1 cellular context compared by ENCODE assay signal in the genomic region with DNA sequence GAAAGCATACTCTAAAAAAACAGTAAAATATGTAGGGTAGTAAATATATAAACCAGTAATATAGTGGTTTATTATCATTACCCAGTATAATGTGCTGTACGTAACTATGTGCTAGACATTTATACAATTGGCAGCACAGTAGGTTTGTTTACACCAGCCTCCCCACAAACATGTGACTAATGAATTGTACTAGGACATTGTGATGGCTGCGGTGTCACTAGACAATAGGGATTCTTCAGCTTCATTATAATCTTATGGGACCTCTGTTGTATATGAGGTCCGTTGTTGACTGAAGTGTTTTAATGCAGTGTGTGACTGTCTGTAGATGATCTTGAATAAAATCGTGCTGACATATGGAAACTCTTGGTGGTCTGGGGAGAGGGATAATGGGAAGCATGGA.
TF ChIP-seq lines count a peak whose summit lies in the region.

No MANE protein-coding gene starts in this region.

TF ChIP-seq in SK-N-SH treated with all-trans-retinoic acid at 6 μM for 48 hours, 23 proteins besides CTCF, POLR2A, EP300 and RAD21 (continued from another document):
- TF ChIP-seq, protein P1, sequence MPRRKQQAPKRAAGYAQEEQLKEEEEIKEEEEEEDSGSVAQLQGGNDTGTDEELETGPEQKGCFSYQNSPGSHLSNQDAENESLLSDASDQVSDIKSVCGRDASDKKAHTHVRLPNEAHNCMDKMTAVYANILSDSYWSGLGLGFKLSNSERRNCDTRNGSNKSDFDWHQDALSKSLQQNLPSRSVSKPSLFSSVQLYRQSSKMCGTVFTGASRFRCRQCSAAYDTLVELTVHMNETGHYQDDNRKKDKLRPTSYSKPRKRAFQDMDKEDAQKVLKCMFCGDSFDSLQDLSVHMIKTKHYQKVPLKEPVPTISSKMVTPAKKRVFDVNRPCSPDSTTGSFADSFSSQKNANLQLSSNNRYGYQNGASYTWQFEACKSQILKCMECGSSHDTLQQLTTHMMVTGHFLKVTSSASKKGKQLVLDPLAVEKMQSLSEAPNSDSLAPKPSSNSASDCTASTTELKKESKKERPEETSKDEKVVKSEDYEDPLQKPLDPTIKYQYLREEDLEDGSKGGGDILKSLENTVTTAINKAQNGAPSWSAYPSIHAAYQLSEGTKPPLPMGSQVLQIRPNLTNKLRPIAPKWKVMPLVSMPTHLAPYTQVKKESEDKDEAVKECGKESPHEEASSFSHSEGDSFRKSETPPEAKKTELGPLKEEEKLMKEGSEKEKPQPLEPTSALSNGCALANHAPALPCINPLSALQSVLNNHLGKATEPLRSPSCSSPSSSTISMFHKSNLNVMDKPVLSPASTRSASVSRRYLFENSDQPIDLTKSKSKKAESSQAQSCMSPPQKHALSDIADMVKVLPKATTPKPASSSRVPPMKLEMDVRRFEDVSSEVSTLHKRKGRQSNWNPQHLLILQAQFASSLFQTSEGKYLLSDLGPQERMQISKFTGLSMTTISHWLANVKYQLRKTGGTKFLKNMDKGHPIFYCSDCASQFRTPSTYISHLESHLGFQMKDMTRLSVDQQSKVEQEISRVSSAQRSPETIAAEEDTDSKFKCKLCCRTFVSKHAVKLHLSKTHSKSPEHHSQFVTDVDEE (CRISPR knock-in tag; IDR thresholded peaks at IDR 0.05) = no peak
- TF ChIP-seq ZNF70 (CRISPR knock-in tag; IDR thresholded peaks at IDR 0.05) (no peak), ZFP30 (CRISPR knock-in tag; IDR thresholded peaks at IDR 0.05) (no peak), ISL1 (CRISPR knock-in tag; IDR thresholded peaks at IDR 0.05) (no peak), CSDC2 (CRISPR knock-in tag; IDR thresholded peaks at IDR 0.05) (no peak), PPARA (CRISPR knock-in tag; IDR thresholded peaks at IDR 0.05; ENCODE audit: borderline replicate concordance) (no peak), ZC3H10 (CRISPR knock-in tag; IDR thresholded peaks at IDR 0.05) (no peak), RARB (CRISPR knock-in tag; IDR thresholded peaks at IDR 0.05) (no peak)
- TF ChIP-seq, protein P2, sequence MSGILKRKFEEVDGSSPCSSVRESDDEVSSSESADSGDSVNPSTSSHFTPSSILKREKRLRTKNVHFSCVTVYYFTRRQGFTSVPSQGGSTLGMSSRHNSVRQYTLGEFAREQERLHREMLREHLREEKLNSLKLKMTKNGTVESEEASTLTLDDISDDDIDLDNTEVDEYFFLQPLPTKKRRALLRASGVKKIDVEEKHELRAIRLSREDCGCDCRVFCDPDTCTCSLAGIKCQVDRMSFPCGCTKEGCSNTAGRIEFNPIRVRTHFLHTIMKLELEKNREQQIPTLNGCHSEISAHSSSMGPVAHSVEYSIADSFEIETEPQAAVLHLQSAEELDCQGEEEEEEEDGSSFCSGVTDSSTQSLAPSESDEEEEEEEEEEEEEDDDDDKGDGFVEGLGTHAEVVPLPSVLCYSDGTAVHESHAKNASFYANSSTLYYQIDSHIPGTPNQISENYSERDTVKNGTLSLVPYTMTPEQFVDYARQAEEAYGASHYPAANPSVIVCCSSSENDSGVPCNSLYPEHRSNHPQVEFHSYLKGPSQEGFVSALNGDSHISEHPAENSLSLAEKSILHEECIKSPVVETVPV (CRISPR knock-in tag; IDR thresholded peaks at IDR 0.05) = no peak
- TF ChIP-seq, protein P3, sequence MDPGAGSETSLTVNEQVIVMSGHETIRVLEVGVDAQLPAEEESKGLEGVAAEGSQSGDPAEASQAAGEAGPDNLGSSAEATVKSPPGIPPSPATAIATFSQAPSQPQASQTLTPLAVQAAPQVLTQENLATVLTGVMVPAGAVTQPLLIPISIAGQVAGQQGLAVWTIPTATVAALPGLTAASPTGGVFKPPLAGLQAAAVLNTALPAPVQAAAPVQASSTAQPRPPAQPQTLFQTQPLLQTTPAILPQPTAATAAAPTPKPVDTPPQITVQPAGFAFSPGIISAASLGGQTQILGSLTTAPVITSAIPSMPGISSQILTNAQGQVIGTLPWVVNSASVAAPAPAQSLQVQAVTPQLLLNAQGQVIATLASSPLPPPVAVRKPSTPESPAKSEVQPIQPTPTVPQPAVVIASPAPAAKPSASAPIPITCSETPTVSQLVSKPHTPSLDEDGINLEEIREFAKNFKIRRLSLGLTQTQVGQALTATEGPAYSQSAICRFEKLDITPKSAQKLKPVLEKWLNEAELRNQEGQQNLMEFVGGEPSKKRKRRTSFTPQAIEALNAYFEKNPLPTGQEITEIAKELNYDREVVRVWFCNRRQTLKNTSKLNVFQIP (CRISPR knock-in tag; IDR thresholded peaks at IDR 0.05; ENCODE audit: borderline replicate concordance, low read depth) = no peak
